Comparison of ENCODE assay signal across 2 cellular contexts in genomic region chr11:38795027-38795426, GRCh38.
TF ChIP-seq lines count a peak whose summit lies in the region.

No MANE protein-coding gene starts in this region.

TF ChIP-seq in liver, 16 proteins besides CTCF, POLR2A, EP300 and RAD21 (continued from another document):
- no peak for TF ChIP-seq REST (IDR thresholded peaks at IDR 0.05)
- peak; percentile 70 for TF ChIP-seq HNF4G (IDR thresholded peaks at IDR 0.05)
- no peak for TF ChIP-seq GABPA (IDR thresholded peaks at IDR 0.05 in 1 of 2, conservative IDR thresholded peaks at IDR 0.05 in 1 of 2)
- peak; percentile 54 for TF ChIP-seq FOXA2 (IDR thresholded peaks at IDR 0.05)
- no peak for TF ChIP-seq ZBTB33 (IDR thresholded peaks at IDR 0.05)
- peak in 1 of 2 donors; percentile 33 for TF ChIP-seq RXRA (IDR thresholded peaks at IDR 0.05)

TF ChIP-seq in HepG2, 621 proteins besides CTCF, POLR2A, EP300 and RAD21 (continued from another document):
- TF ChIP-seq ZNF318 (CRISPR knock-in tag; IDR thresholded peaks at IDR 0.05) (no peak), ZHX2 (IDR thresholded peaks at IDR 0.05; ENCODE audit: low read depth) (no peak), ZHX2 (CRISPR knock-in tag; IDR thresholded peaks at IDR 0.05; ENCODE audit: borderline replicate concordance) (no peak), ZNF10 (CRISPR knock-in tag; IDR thresholded peaks at IDR 0.05; ENCODE audit: borderline replicate concordance, low read depth) (no peak), SRSF4 (IDR thresholded peaks at IDR 0.05; ENCODE audit: low read depth, low read length, poor library complexity, severe bottlenecking) (no peak), TOE1 (CRISPR knock-in tag; IDR thresholded peaks at IDR 0.05) (no peak), TFE3 (CRISPR knock-in tag; IDR thresholded peaks at IDR 0.05) (no peak), YEATS4 (CRISPR knock-in tag; IDR thresholded peaks at IDR 0.05; ENCODE audit: borderline replicate concordance) (no peak), ZSCAN21 (CRISPR knock-in tag; IDR thresholded peaks at IDR 0.05; ENCODE audit: borderline replicate concordance) (no peak), TEAD3 (CRISPR knock-in tag; optimal IDR thresholded peaks at IDR 0.05; ENCODE audit: borderline replicate concordance) (no peak), ZBTB42 (CRISPR knock-in tag; IDR thresholded peaks at IDR 0.05) (no peak), SNAI1 (CRISPR knock-in tag; IDR thresholded peaks at IDR 0.05; ENCODE audit: borderline replicate concordance) (no peak), BCL6 (CRISPR knock-in tag; IDR thresholded peaks at IDR 0.05) (no peak), ZMYM3 (CRISPR knock-in tag; IDR thresholded peaks at IDR 0.05) (no peak), ZNF780A (CRISPR knock-in tag; IDR thresholded peaks at IDR 0.05) (no peak)
